20 cellular contexts compared by ENCODE assay signal in genomic region chr1:184301228-184301627, GRCh38.
"Had no signal": no experiment of that assay in that cellular context is flagged by ENCODE, and none has a peak within 500 bp of the region (broad histone marks: within the 10 kb centered on the region; RNA-seq: fewer than 3 reads in every experiment).

No MANE protein-coding gene starts in this region.

- H3K79me2 ChIP-seq: parathyroid adenoma had no signal

- FAIRE-seq: frontal cortex, urothelium cell line had no signal

- ATAC-seq: heart left ventricle; left colon; naive thymus-derived CD4-positive, alpha-beta T cell had no signal

- H3K27ac ChIP-seq: colonic mucosa, heart left ventricle, parathyroid adenoma, prostate gland, sigmoid colon, skin epidermis, transverse colon had no signal

- H2AFZ ChIP-seq: parathyroid adenoma had no signal

- H3K4me1 ChIP-seq: colonic mucosa, parathyroid adenoma, prostate gland had no signal

- H3K36me3 ChIP-seq: colonic mucosa, heart left ventricle, prostate gland, sigmoid colon, stomach, thoracic aorta, transverse colon had no signal

- H3K4me3 ChIP-seq: colonic mucosa, heart left ventricle, prostate gland, sigmoid colon, skin epidermis, stomach, thoracic aorta, transverse colon had no signal

- DNase-seq: colonic mucosa; effector CD4-positive, alpha-beta T cell; heart left ventricle; hippocampal formation; left colon; mesendoderm; naive thymus-derived CD4-positive, alpha-beta T cell; nephron progenitor cell; sigmoid colon; stimulated activated CD4-positive, alpha-beta T cell treated with anti-CD3 and anti-CD28 coated beads, Interleukin-12 subunit alpha, Interleukin-12 subunit beta, amount 100 ng/mL, for 4 hours; stimulated activated naive CD4-positive, alpha-beta T cell; stomach; substantia nigra; transverse colon had no signal

- H3K27me3 ChIP-seq: colonic mucosa, heart left ventricle, sigmoid colon, stomach, transverse colon had no signal

- H3K9ac ChIP-seq: parathyroid adenoma had no signal

- H3K9me3 ChIP-seq: colonic mucosa, prostate gland, sigmoid colon, stomach, thoracic aorta, transverse colon had no signal
